10 cellular contexts compared by ENCODE assay signal in genomic region chr20:57396212-57396611, GRCh38. TPM values are rescaled to one million over a fixed set of nuclear protein-coding genes. Genes with fewer than 3 reads are reported as not detected.
A peak's percentile ranks its signal among the peaks of the same experiment; 100 is the strongest.
DNase-seq lines count a peak whose midpoint lies in the region; ATAC-seq and TF ChIP-seq lines count a peak whose summit lies in the region.
"Had no signal": no experiment of that assay in that cellular context is flagged by ENCODE, and none has a peak within 500 bp of the region (broad histone marks: within the 10 kb centered on the region; RNA-seq: fewer than 3 reads in every experiment).

No MANE protein-coding gene starts in this region.

- ATAC-seq in T-helper 17 cell (no peak), GM21825 (IDR thresholded peaks at IDR 0.05; ENCODE audit: unreplicated experiment) (no peak), left colon (no peak)

- intact Hi-C loops in posterior vena cava (cut with DNase I): loop anchor here in 1 of 2 donors (5.0 to 10.0 kb wide), 2 partner anchors 49 to 1011 kb away; no protein-coding TSS in a partner anchor
- intact Hi-C loops in left colon (cut with DNase I, micrococcal nuclease): no loop called here

- 89% methylated on average over 8 of the region's 10 CpGs for WGBS in suprapubic skin

- no peak for DNase-seq in T-helper 17 cell
- peak; percentile 10 for DNase-seq in epidermal melanocyte (ENCODE audit: insufficient read length, low spot score)
- DNase-seq in posterior vena cava (ENCODE audit: low spot score): peak; percentile 53
- DNase-seq in suprapubic skin (ENCODE audit: low spot score in 2 of 2): no peak
- DNase-seq in left colon: no peak
- DNase-seq in OCI-M1 (lab: John Stamatoyannopoulos, UW): no peak
- DNase-seq: islet precursor cell had no signal

- H3K4me2 ChIP-seq in DOHH2 (ENCODE audit: low read length): peak overlapping the region; percentile 88

- H4K20me1 ChIP-seq in DOHH2 (ENCODE audit: control insufficient read depth, insufficient read depth, low read depth, low read length): peaks cover 28% of the 10 kb centered on the region

- H3K36me3 Mint-ChIP-seq in T-helper 17 cell (ENCODE audit: low read depth): peaks cover 2% of the 10 kb centered on the region

- H3K27ac ChIP-seq in DOHH2 (ENCODE audit: low read depth, low read length): peak overlapping the region; percentile 95
- no peak overlapping the region for H3K27ac ChIP-seq in suprapubic skin

- no peak for TF ChIP-seq EP300 in suprapubic skin (IDR thresholded peaks at IDR 0.05)

- peaks cover 46% of the 10 kb centered on the region for H3F3A ChIP-seq in DOHH2 (ENCODE audit: control insufficient read depth, insufficient read depth)

- peak overlapping the region; percentile 33 for H3K4me3 Mint-ChIP-seq in T-helper 17 cell

- no peak for TF ChIP-seq CTCF in DOHH2 (IDR thresholded peaks at IDR 0.05; ENCODE audit: low read depth, low read length, poor library complexity, severe bottlenecking)
- TF ChIP-seq CTCF in suprapubic skin (IDR thresholded peaks at IDR 0.05): no peak

- peaks cover 92% of the 10 kb centered on the region for H3K79me2 ChIP-seq in DOHH2 (ENCODE audit: control insufficient read depth, low read length)

- no peak for TF ChIP-seq POLR2A in suprapubic skin (IDR thresholded peaks at IDR 0.05)

- H3K27me3 Mint-ChIP-seq in T-helper 17 cell: no peaks in the 10 kb centered on the region

- no peaks in the 10 kb centered on the region for H3K9me2 ChIP-seq in DOHH2 (replicated peaks; ENCODE audit: control insufficient read depth, low read length)

- H3K4me3 ChIP-seq in DOHH2 (ENCODE audit: low read length) (peak overlapping the region; percentile 95), suprapubic skin (no peak overlapping the region)
- H3K4me3 ChIP-seq: skin epidermis had no signal

- H3K4me1 ChIP-seq in DOHH2 (ENCODE audit: control insufficient read depth, low read length) (peaks cover 81% of the 10 kb centered on the region), suprapubic skin (peaks cover 74% of the 10 kb centered on the region)

- H3K27me3 ChIP-seq in DOHH2 (ENCODE audit: control insufficient read depth, low read length) (no peaks in the 10 kb centered on the region), suprapubic skin (no peaks in the 10 kb centered on the region)

- H3K9me3 ChIP-seq in DOHH2 (ENCODE audit: control insufficient read depth, insufficient read depth, low read length) (no peaks in the 10 kb centered on the region), T-helper 17 cell (ENCODE audit: control insufficient read depth, low read length, poor library complexity, severe bottlenecking) (no peaks in the 10 kb centered on the region), suprapubic skin (no peaks in the 10 kb centered on the region)

- peak overlapping the region; percentile 100 for H3K27ac Mint-ChIP-seq in T-helper 17 cell

- H3K4me1 Mint-ChIP-seq in T-helper 17 cell: peaks cover 53% of the 10 kb centered on the region

- H3K36me3 ChIP-seq in DOHH2 (ENCODE audit: control insufficient read depth, low read length): peaks cover 91% of the 10 kb centered on the region
- H3K36me3 ChIP-seq in suprapubic skin: peaks cover 15% of the 10 kb centered on the region

RNA-seq across cellular contexts. Expression of gene RBM38, which starts 5.0 kb away (rescaled TPM):
- 100 to 1,000 TPM; 176 to 257 TPM for total RNA-seq in T-helper 17 cell
- 10 to 100 TPM; 26.5 to 32.7 TPM for total RNA-seq in posterior vena cava
- 10 to 100 TPM in 3 of 4 donors, 1 to 10 TPM in 1; 8.7 to 16.7 (median 12.8) TPM for total RNA-seq in suprapubic skin
- 10 to 100 TPM; 26.9 to 44.8 TPM for total RNA-seq in left colon

RNA-seq across cellular contexts. Expression of gene RAE1, which starts 45.2 kb away (rescaled TPM):
- 10 to 100 TPM; 40.5 to 40.6 TPM for total RNA-seq in T-helper 17 cell
- 10 to 100 TPM; 10.6 to 14.3 TPM for total RNA-seq in posterior vena cava
- 10 to 100 TPM; 31.2 to 45.1 (median 37.2) TPM for total RNA-seq in suprapubic skin
- 10 to 100 TPM; 16.0 to 17.2 TPM for total RNA-seq in left colon

Comparison
In these comparisons a context has a peak if more than half of its experiments do, and no peak if none do; other contexts are left out.
1. DNase-seq: peak in epidermal melanocyte (single experiment) and posterior vena cava (single experiment); none in T-helper 17 cell (0 of 3), suprapubic skin (0 of 2), left colon (0 of 2) and OCI-M1 (single experiment).